Comparison of ENCODE assay signal across 9 cellular contexts in genomic region chr20:44810391-44811149, GRCh38. TPM values are rescaled to one million over a fixed set of nuclear protein-coding genes. Genes with fewer than 3 reads are reported as not detected.
DNase-seq lines count a peak whose midpoint lies in the region; ATAC-seq, FAIRE-seq and TF ChIP-seq lines count a peak whose summit lies in the region.
"Had no signal": no experiment of that assay in that cellular context is flagged by ENCODE, and none has a peak within 500 bp of the region (broad histone marks: within the 10 kb centered on the region; RNA-seq: fewer than 3 reads in every experiment).

RIMS4 (minus strand) TSS chr20:44810546; CDS start chr20:44810271, 275 bp downstream.

- 0 out of 2 replicates have a peak, but pooled peaks cover 3% of the 10 kb centered on the region for H3K79me1 ChIP-seq in H1 (ENCODE audit: low read depth, low read length)

- H3K79me2 ChIP-seq in H1 (ENCODE audit: control insufficient read depth in 1 of 2, insufficient read depth in 2 of 2, low read length in 2 of 2): peaks cover 0 to 23% of the 10 kb centered on the region in 2 experiments; a peak in 1 of 4 replicates

- TF ChIP-seq RAD21 in H1 (IDR thresholded peaks at IDR 0.05 in 1 of 2, conservative IDR thresholded peaks at IDR 0.05 in 1 of 2; ENCODE audit: low read depth in 2 of 2, low read length in 2 of 2): no peak

- peak in 2 of 4 donors; percentile 41 to 43 for ATAC-seq in psoas muscle
- no peak for ATAC-seq in HG03521 (IDR thresholded peaks at IDR 0.05; ENCODE audit: unreplicated experiment)
- ATAC-seq: HCT116 had no signal

- peak within 1 kb of the TSS; percentile 83 for H4K8ac ChIP-seq in H1 (ENCODE audit: extremely low read depth, insufficient read depth, low read length)

- no peak within 1 kb of the TSS for H2BK20ac ChIP-seq in H1 (ENCODE audit: low read length)

- no peaks in the 10 kb centered on the region for H3K9me3 ChIP-seq in H1 (ENCODE audit: insufficient read depth in 2 of 2, low read depth in 1 of 2, low read length in 1 of 2)
- H3K9me3 ChIP-seq in psoas muscle: peaks cover 10% of the 10 kb centered on the region
- H3K9me3 ChIP-seq in MG63: peaks cover 8% of the 10 kb centered on the region; the same call in 1 of the 2 replicates

- peaks cover 5 to 13% of the 10 kb centered on the region in 2 experiments for H4K20me1 ChIP-seq in H1 (replicated peaks in 1 of 2; ENCODE audit: control insufficient read depth in 1 of 2, insufficient read depth in 2 of 2, low read length in 2 of 2)

- peak within 1 kb of the TSS; percentile 70 for H4K91ac ChIP-seq in H1 (replicated peaks; ENCODE audit: insufficient read length, low read length)

- TF ChIP-seq POLR2A in GM12891 (IDR thresholded peaks at IDR 0.05; ENCODE audit: low read depth, low read length) (no peak), H1 (IDR thresholded peaks at IDR 0.05; ENCODE audit: control extremely low read depth in 1 of 2, low read depth in 2 of 2, low read length in 2 of 2) (no peak)

- H3K4ac ChIP-seq in H1 (replicated peaks; ENCODE audit: insufficient read length, low read depth, low read length): no peak within 1 kb of the TSS

- H3K4me3 ChIP-seq in H1 (ENCODE audit: extremely low read depth in 1 of 4, insufficient read depth in 2 of 4, low read depth in 3 of 4, low read length in 4 of 4): peak within 1 kb of the TSS; percentile 50 to 76 (median 72)
- peak within 1 kb of the TSS; percentile 51 for H3K4me3 ChIP-seq in psoas muscle
- no peak within 1 kb of the TSS; the same call in 1 of the 2 replicates for H3K4me3 ChIP-seq in MG63

- H3K27ac ChIP-seq in H1 (ENCODE audit: low read depth, low read length) (no peak within 1 kb of the TSS), psoas muscle (no peak within 1 kb of the TSS)

- H3K23ac ChIP-seq in H1 (ENCODE audit: insufficient read length): no peak within 1 kb of the TSS

- FAIRE-seq in GM12891 (lab: Jason Lieb, UNC) (no peak), H1 (lab: Jason Lieb, UNC) (no peak)
- FAIRE-seq: islet of Langerhans had no signal

- no peak for TF ChIP-seq CTCF in H1 (IDR thresholded peaks at IDR 0.05; ENCODE audit: control extremely low read depth in 1 of 3, insufficient read depth in 1 of 3, low read depth in 1 of 3, low read length in 3 of 3)
- TF ChIP-seq CTCF in psoas muscle (IDR thresholded peaks at IDR 0.05): no peak

- H3K36me3 ChIP-seq in H1 (ENCODE audit: control insufficient read depth in 2 of 4, insufficient read depth in 4 of 4, low read length in 3 of 4) (no peaks in the 10 kb centered on the region), psoas muscle (ENCODE audit: insufficient read depth in 1 of 2, low read depth in 1 of 2) (no peaks in the 10 kb centered on the region), MG63 (no peaks in the 10 kb centered on the region)

- H3K4me1 ChIP-seq in H1 (replicated peaks in 1 of 4; ENCODE audit: control insufficient read depth in 3 of 4, insufficient read depth in 4 of 4, low read length in 3 of 4) (peaks cover 0 to 11% (median 5%) of the 10 kb centered on the region in 4 experiments; a peak in 6 of 7 replicates), psoas muscle (peaks cover 11% of the 10 kb centered on the region)

- peak within 1 kb of the TSS; percentile 76 to 88 for H3K4me2 ChIP-seq in H1 (ENCODE audit: insufficient read depth in 1 of 2, low read depth in 2 of 2, low read length in 2 of 2)

- peaks cover 8% of the 10 kb centered on the region; the same call in 1 of the 2 replicates for H3K23me2 ChIP-seq in H1 (ENCODE audit: low read depth, low read length)

- peak within 1 kb of the TSS; percentile 98; the same call in 1 of the 2 replicates for H2BK15ac ChIP-seq in H1 (ENCODE audit: low read length)

- DNase-seq in GM12891 (ENCODE audit: insufficient read length, low spot score) (peak; percentile 46), NCI-H2196 treated with DMSO at 0.1 percent for 48 hours (lab: John Stamatoyannopoulos, UW; ENCODE audit: unreplicated experiment) (peak; percentile 39), H1 (ENCODE audit: low read depth in 1 of 2, low spot score in 2 of 2) (peak in 1 of 2 experiments; percentile 66), psoas muscle (no peak), MG63 (no peak), RPMI8226 (no peak)

- peak within 1 kb of the TSS; percentile 30 for H2BK12ac ChIP-seq in H1 (ENCODE audit: low read depth, low read length)

- H3K14ac ChIP-seq in H1 (ENCODE audit: insufficient read length): no peak within 1 kb of the TSS

- H4K5ac ChIP-seq in H1 (ENCODE audit: insufficient read length, low read depth, low read length): peak within 1 kb of the TSS; percentile 32

- POLR2A ChIA-PET in H1 (lab: Charles Lee; ENCODE audit: partially characterized antibody): no interaction called here

- intact Hi-C loops in psoas muscle (cut with DNase I): loop anchor here in 1 of 2 donors (5.0 kb wide), 1 partner anchor 63 kb away; the partner anchor contains the start of gene KCNK15

- no peak within 1 kb of the TSS for H2BK120ac ChIP-seq in H1 (replicated peaks; ENCODE audit: low read depth, low read length)

- CTCF ChIA-PET in H1 (lab: Charles Lee; ENCODE audit: partially characterized antibody): interaction anchor here (1.0 to 1.4 kb wide), 2 partner anchors 22 to 63 kb away, joined by 3 read pairs; no protein-coding TSS in a partner anchor

- no peak within 1 kb of the TSS for H3K56ac ChIP-seq in H1 (replicated peaks; ENCODE audit: insufficient read length, low read depth, low read length)

- H2BK5ac ChIP-seq in H1 (ENCODE audit: low read depth, low read length): no peak within 1 kb of the TSS

- peak within 1 kb of the TSS; percentile 73 for H3K18ac ChIP-seq in H1 (ENCODE audit: extremely low read depth, low read length)

- 28% methylated on average over 24 of the region's 89 CpGs; no CpG with 5 or more reads in 1 of the 2 experiments for whole genome bisulfite sequencing in H1 (ENCODE audit: extremely low coverage in 1 of 2, insufficient coverage in 1 of 2, insufficient read length in 1 of 2, insufficient replicate concordance in 2 of 2, low coverage in 1 of 2, low lambda C conversion rate in 2 of 2, missing lambda C conversion rate in 1 of 2), 2 experiments
- 5 to 17% (median 14%) methylated on average over 28 to 85 of the region's 89 CpGs for WGBS in psoas muscle, 3 donors

- H2AFZ ChIP-seq in H1 (ENCODE audit: low read length): peak within 1 kb of the TSS; percentile 18; the same call in 1 of the 2 replicates

- peak within 1 kb of the TSS in 3 of 4 experiments; percentile 4 to 40 (median 20); a peak in 3 of 7 replicates for H3K9ac ChIP-seq in H1 (replicated peaks in 1 of 4; ENCODE audit: extremely low read depth in 1 of 4, low read depth in 3 of 4, low read length in 3 of 4)

- H3K27me3 ChIP-seq in H1 (replicated peaks in 1 of 4; ENCODE audit: control insufficient read depth in 3 of 4, extremely low read depth in 1 of 4, insufficient read depth in 3 of 4, low read length in 3 of 4): peaks cover 6 to 34% (median 25%) of the 10 kb centered on the region in 4 experiments
- peaks cover 0 to 42% (median 11%) of the 10 kb centered on the region in 3 donors for H3K27me3 ChIP-seq in psoas muscle (ENCODE audit: insufficient read depth in 3 of 3, low read length in 2 of 3)
- peaks cover 41% of the 10 kb centered on the region for H3K27me3 ChIP-seq in MG63

- no peak within 1 kb of the TSS for H2AK5ac ChIP-seq in H1 (ENCODE audit: low read depth, low read length)

- no peak for TF ChIP-seq EP300 in H1 (IDR thresholded peaks at IDR 0.05; ENCODE audit: borderline replicate concordance in 1 of 2, low read depth in 2 of 2, low read length in 2 of 2)

TF ChIP-seq in GM12891, 5 proteins besides CTCF, POLR2A, EP300 and RAD21:
- TF ChIP-seq POLR2AphosphoS5 (IDR thresholded peaks at IDR 0.05; ENCODE audit: low read depth, low read length) (no peak), SPI1 (IDR thresholded peaks at IDR 0.05; ENCODE audit: low read depth, low read length) (no peak), TAF1 (IDR thresholded peaks at IDR 0.05; ENCODE audit: low read depth, low read length) (no peak), POU2F2 (IDR thresholded peaks at IDR 0.05; ENCODE audit: low read depth, low read length) (no peak), PAX5 (IDR thresholded peaks at IDR 0.05; ENCODE audit: insufficient read depth, low read length, severe bottlenecking) (no peak)

TF ChIP-seq in H1, 55 proteins besides CTCF, POLR2A, EP300 and RAD21:
- TF ChIP-seq KDM4A (IDR thresholded peaks at IDR 0.05; ENCODE audit: low read depth, low read length, severe bottlenecking): peak; percentile 81
- no peak for TF ChIP-seq ASH2L (IDR thresholded peaks at IDR 0.05; ENCODE audit: low read length)
- TF ChIP-seq ZNF274 (IDR thresholded peaks at IDR 0.05; ENCODE audit: borderline replicate concordance, extremely low read depth, low read length): no peak

RNA-seq across cellular contexts. Expression of gene RIMS4, which starts in this region (rescaled TPM):
- polyA plus RNA-seq in GM12891 (2012; ENCODE audit: low read depth, missing spikeins): not detected
- 44.2 and 49.8 TPM in 2 replicates for total RNA-seq in H1 (2021; fragmentation: NEBNext Ultra II Directional; extraction: Animal tissue kit (Norgen Biotek cat#: 25700))
- polyA plus RNA-seq in H1 (2011; rRNA removed) (13.3 and 18.9 TPM in 2 replicates), psoas muscle (under 1 TPM; 0.01 to 0.10 (median 0.06) TPM)
- 14.4 TPM for polyA plus RNA-seq in H1 (2011; cell fraction: cytosol; rRNA removed)
- polyA plus RNA-seq in H1 (2011; cell fraction: nucleus; rRNA removed): 23.8 TPM
- polyA plus RNA-seq in H1 (2012, experiment 1 of 2): 24.4 to 33.1 TPM (median 29.0 TPM) in 4 replicates
- polyA plus RNA-seq in H1 (2012, experiment 2 of 2): 34.8 TPM
- polyA plus RNA-seq in H1 (2013, experiment 1 of 2): 10.3 TPM
- 10.5 TPM for polyA plus RNA-seq in H1 (2013, experiment 2 of 2)
- polyA minus RNA-seq in H1 (2011; rRNA and poly(A)+ RNA removed): 26.1 and 29.8 TPM in 2 replicates
- 23.3 TPM for polyA minus RNA-seq in H1 (2011; cell fraction: cytosol; rRNA and poly(A)+ RNA removed)
- polyA minus RNA-seq in H1 (2011; cell fraction: nucleus; rRNA and poly(A)+ RNA removed): 12.1 TPM
- total RNA-seq in psoas muscle: under 1 TPM; 0.16 to 0.73 (median 0.39) TPM
- total RNA-seq in MG63 (2014; rRNA removed; shearing (Covaris generic); ENCODE audit: low replicate concordance): 0.39 and 2.9 TPM in 2 replicates

Comparison
In these comparisons a context has a peak if more than half of its experiments do, and no peak if none do; other contexts are left out.
1. RNA of gene RIMS4 (total RNA-seq): 44.2 to 49.8 TPM in H1; 0.39 to 2.9 TPM in MG63 and 0.16 to 0.73 TPM in psoas muscle; every median in the first group is over 10 times any median in the second.
2. RNA of gene RIMS4 (polyA plus RNA-seq): 10.3 to 34.8 TPM in H1; 0.01 to 0.10 TPM in psoas muscle; every median in the first group is over 10 times any median in the second.
3. DNase-seq: peak in GM12891 (single experiment) and NCI-H2196 treated with DMSO at 0.1 percent for 48 hours (single experiment); none in psoas muscle (0 of 2), MG63 (single experiment) and RPMI8226 (single experiment).